ENCODE assay signal across 8 cellular contexts in the genomic region with DNA sequence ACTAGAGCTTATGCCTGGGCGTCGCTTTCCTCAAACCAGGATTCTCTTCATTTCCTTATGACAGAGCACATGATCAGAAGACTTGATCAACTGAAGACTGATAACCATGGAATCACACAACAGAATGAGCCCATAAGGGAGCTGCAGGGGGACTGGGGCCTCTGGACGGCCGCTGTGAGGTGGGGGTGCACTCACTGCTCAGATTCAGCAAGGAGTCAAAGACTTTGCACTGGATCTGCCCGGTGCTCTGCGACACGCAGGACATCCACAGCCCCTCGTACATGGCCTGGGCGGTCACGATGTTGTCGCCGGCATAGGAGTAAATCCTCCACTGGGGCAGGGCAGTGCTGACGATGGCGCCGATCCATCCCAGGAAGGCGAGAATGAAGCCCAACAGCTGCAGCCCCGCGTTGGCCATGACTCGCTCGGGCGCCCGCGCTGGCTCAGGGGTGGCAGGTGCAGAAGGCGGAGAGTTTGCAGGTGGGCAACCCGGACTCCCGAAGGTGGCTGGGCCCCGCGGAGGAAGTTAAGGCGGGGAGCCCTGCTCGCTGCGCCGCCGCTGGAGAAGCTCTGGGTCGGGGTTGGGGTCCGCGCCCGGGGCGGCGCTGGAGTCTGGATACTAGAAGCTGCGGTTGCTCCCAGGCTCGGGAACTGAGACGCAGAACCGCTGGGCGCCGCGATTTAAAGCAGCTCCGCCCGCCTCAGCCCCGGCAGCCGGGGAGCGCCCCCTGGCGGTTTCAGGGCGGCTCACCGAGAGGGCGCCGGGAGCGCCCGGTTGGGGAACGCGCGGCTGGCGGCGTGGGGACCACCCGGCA. TPM values are rescaled to one million over a fixed set of nuclear protein-coding genes. Genes with fewer than 3 reads are reported as not detected.
DNase-seq lines count a peak whose midpoint lies in the region; ATAC-seq, FAIRE-seq and TF ChIP-seq lines count a peak whose summit lies in the region.

A gene with protein sequence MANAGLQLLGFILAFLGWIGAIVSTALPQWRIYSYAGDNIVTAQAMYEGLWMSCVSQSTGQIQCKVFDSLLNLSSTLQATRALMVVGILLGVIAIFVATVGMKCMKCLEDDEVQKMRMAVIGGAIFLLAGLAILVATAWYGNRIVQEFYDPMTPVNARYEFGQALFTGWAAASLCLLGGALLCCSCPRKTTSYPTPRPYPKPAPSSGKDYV (minus strand): TSS at position 658 of the 815 bp plus-strand sequence. CDS start 240 bp downstream, at position 418.

- peak; percentile 76 to 84 for TF ChIP-seq POLR2A in HepG2 (IDR thresholded peaks at IDR 0.05; ENCODE audit: insufficient read depth in 1 of 2, low read depth in 2 of 2, low read length in 2 of 2)

- H3K36me3 ChIP-seq in duodenal mucosa (ENCODE audit: control insufficient read depth in 1 of 2, insufficient read depth in 2 of 2, low read length in 2 of 2) (no peaks in the 10 kb centered on the region), HepG2 (replicated peaks in 1 of 2; ENCODE audit: control insufficient read depth in 1 of 2, insufficient read depth in 2 of 2, low read length in 2 of 2) (no peaks in the 10 kb centered on the region)

- H3K9ac ChIP-seq in duodenal mucosa (ENCODE audit: low read depth in 1 of 2, low read length in 2 of 2) (peak within 1 kb of the TSS; percentile 29 to 45), HepG2 (ENCODE audit: insufficient read depth, low read depth, low read length) (peak within 1 kb of the TSS; percentile 72)

- H3K4me1 ChIP-seq in duodenal mucosa (ENCODE audit: control insufficient read depth in 1 of 2, insufficient read depth in 2 of 2, low read length in 2 of 2) = peaks cover 8 to 12% of the 10 kb centered on the region in 2 donors
- H3K4me1 ChIP-seq in HepG2 (ENCODE audit: insufficient read depth, low read length) = peaks cover 48% of the 10 kb centered on the region

- intact Hi-C loops in HepG2 (cut with micrococcal nuclease; ENCODE audit: unreplicated experiment) = loop anchor here (1.0 to 10.0 kb wide), 6 partner anchors 62 to 1437 kb away; no protein-coding TSS in a partner anchor

- TF ChIP-seq CTCF in HepG2 (CRISPR knock-in tag; IDR thresholded peaks at IDR 0.05) = peak; percentile 89

- H3K4me2 ChIP-seq in HepG2 (ENCODE audit: low read depth, low read length) = peak within 1 kb of the TSS; percentile 96

- H3K9me3 ChIP-seq in duodenal mucosa (ENCODE audit: control insufficient read depth in 1 of 2, low read length in 2 of 2) (no peaks in the 10 kb centered on the region), HepG2 (ENCODE audit: low read length) (no peaks in the 10 kb centered on the region)

- CTCF ChIA-PET in HepG2 (lab: Yijun Ruan, JAX; ENCODE audit: low intra/inter-chr PET ratio, low total read pairs) = interaction anchor here (1.2 to 2.5 kb wide), 3 partner anchors 62 to 103 kb away, joined by 3 to 22 read pairs (median 5); no protein-coding TSS in a partner anchor

- ATAC-seq in GM18517 (IDR thresholded peaks at IDR 0.05; ENCODE audit: unreplicated experiment) (peak; percentile 66), HG03045 (IDR thresholded peaks at IDR 0.05; ENCODE audit: unreplicated experiment) (peak; percentile 82), HepG2 (peak; percentile 94)

- POLR2A ChIA-PET in HepG2 (lab: Yijun Ruan, JAX) = interaction anchor here (0.7 to 4.9 kb wide), 18 partner anchors 8 to 360 kb away, joined by 3 to 54 read pairs (median 6); no protein-coding TSS in a partner anchor

- no peak for TF ChIP-seq EP300 in HepG2 (IDR thresholded peaks at IDR 0.05; ENCODE audit: low read depth in 2 of 2, low read length in 2 of 2)
- TF ChIP-seq EP300 in HepG2 (CRISPR knock-in tag; IDR thresholded peaks at IDR 0.05; ENCODE audit: borderline replicate concordance) = no peak

- peaks cover 11% of the 10 kb centered on the region in 2 donors for H3K27me3 ChIP-seq in duodenal mucosa (ENCODE audit: control insufficient read depth in 1 of 2, insufficient read depth in 2 of 2, low read length in 2 of 2)
- no peaks in the 10 kb centered on the region; a peak in 1 of 5 replicates for H3K27me3 ChIP-seq in HepG2 (ENCODE audit: control insufficient read depth in 1 of 2, insufficient read depth in 2 of 2, low read length in 2 of 2)

- WGBS in HepG2 (ENCODE audit: low lambda C conversion rate) = 7% methylated on average over 3 of the region's 64 CpGs

- H3K4me3 ChIP-seq in duodenal mucosa (ENCODE audit: low read depth in 1 of 2, low read length in 2 of 2) = peak within 1 kb of the TSS; percentile 71 to 73
- peak within 1 kb of the TSS; percentile 92 to 96 (median 95) for H3K4me3 ChIP-seq in HepG2 (replicated peaks in 1 of 3; ENCODE audit: insufficient read depth in 1 of 3, low read depth in 2 of 3, low read length in 3 of 3)

- H3K79me2 ChIP-seq in HepG2 (ENCODE audit: insufficient read depth, low read length) = peaks cover 51% of the 10 kb centered on the region

- BruUV-seq in HepG2 (replicated peaks; lab: Mats Ljungman, UMichigan) = TSS peak; percentile 57

- FAIRE-seq in HepG2 (lab: Jason Lieb, UNC) = no peak

- DNase-seq in 8988T = peak; percentile 72
- peak; percentile 88 for DNase-seq in NCI-H345 treated with DMSO at 0.1 percent for 48 hours (lab: John Stamatoyannopoulos, UW; ENCODE audit: unreplicated experiment)
- peak; percentile 77 for DNase-seq in activated CD4-positive, alpha-beta T cell treated with anti-CD3 and anti-CD28 coated beads, Interleukin-2, amount 50 U/mL, for 48 hours
- peak; percentile 70 for DNase-seq in HepG2 (ENCODE audit: low spot score)
- DNase-seq in stimulated activated CD4-positive, alpha-beta T cell treated with anti-CD3 and anti-CD28 coated beads, Interleukin-2, amount 100 ng/mL, for 4 hours (ENCODE audit: low read depth) = peak; percentile 61

- in situ Hi-C loops in HepG2 (cut with HindIII; ENCODE audit: extremely low pct_ligation_motif_present, low pct_unique_long_range_greater_than_20kb) = loop anchor here (5.0 to 10.0 kb wide), 3 partner anchors 63 to 347 kb away; a partner anchor contains a TSS

- H2AFZ ChIP-seq in HepG2 (ENCODE audit: low read length) = peak within 1 kb of the TSS; percentile 76

- peaks cover 7% of the 10 kb centered on the region; the same call in 1 of the 2 replicates for H4K20me1 ChIP-seq in HepG2 (ENCODE audit: insufficient read depth, low read length)

- H3K27ac ChIP-seq in duodenal mucosa (ENCODE audit: low read depth, low read length) = no peak within 1 kb of the TSS
- H3K27ac ChIP-seq in HepG2 (ENCODE audit: extremely low read length, insufficient read depth, low read length) = peak within 1 kb of the TSS; percentile 72

- TF ChIP-seq RAD21 in HepG2 (CRISPR knock-in tag; IDR thresholded peaks at IDR 0.05) = peak; percentile 98

TF ChIP-seq in HepG2, 621 proteins besides CTCF, POLR2A, EP300 and RAD21 (continues in another document):
- TF ChIP-seq MBD4 (IDR thresholded peaks at IDR 0.05; ENCODE audit: borderline replicate concordance, low read length) = no peak
- TF ChIP-seq, protein P1, sequence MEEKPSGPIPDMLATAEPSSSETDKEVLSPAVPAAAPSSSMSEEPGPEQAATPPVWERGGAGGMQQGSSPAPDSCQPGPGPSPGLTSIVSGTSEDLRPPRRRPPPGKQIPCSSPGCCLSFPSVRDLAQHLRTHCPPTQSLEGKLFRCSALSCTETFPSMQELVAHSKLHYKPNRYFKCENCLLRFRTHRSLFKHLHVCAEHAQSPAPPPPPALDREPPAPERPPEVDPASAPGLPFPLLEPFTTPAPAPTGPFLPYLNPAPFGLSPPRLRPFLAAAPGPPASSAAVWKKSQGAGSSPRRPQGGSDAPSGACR (CRISPR knock-in tag; IDR thresholded peaks at IDR 0.05) = peak; percentile 93
- no peak for TF ChIP-seq PHF20 (CRISPR knock-in tag; IDR thresholded peaks at IDR 0.05)
- TF ChIP-seq TBX2 (CRISPR knock-in tag; IDR thresholded peaks at IDR 0.05; ENCODE audit: borderline replicate concordance) = peak; percentile 77; the same call in 1 of the 2 replicates
- TF ChIP-seq PCBP2 (optimal IDR thresholded peaks at IDR 0.05; ENCODE audit: low read depth, low read length, poor library complexity, severe bottlenecking) = no peak
- TF ChIP-seq, protein P2, sequence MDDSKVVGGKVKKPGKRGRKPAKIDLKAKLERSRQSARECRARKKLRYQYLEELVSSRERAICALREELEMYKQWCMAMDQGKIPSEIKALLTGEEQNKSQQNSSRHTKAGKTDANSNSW (CRISPR knock-in tag; IDR thresholded peaks at IDR 0.05; ENCODE audit: borderline replicate concordance) = no peak; the same call in 1 of the 2 replicates
- TF ChIP-seq ZNF674 (CRISPR knock-in tag; IDR thresholded peaks at IDR 0.05; ENCODE audit: low read depth) = no peak
- peak; percentile 83 for TF ChIP-seq TAF1 (CRISPR knock-in tag; IDR thresholded peaks at IDR 0.05)
- TF ChIP-seq SNAPC2 (CRISPR knock-in tag; IDR thresholded peaks at IDR 0.05) = 0 out of 2 replicates have a peak, but pooled peaks have one; percentile 47
- 0 out of 2 replicates have a peak, but pooled peaks have one; percentile 14 for TF ChIP-seq FOXK1 (CRISPR knock-in tag; IDR thresholded peaks at IDR 0.05; ENCODE audit: borderline replicate concordance, low read depth)
- TF ChIP-seq MED13 (CRISPR knock-in tag; IDR thresholded peaks at IDR 0.05) = no peak
- TF ChIP-seq ZNF263 (CRISPR knock-in tag; IDR thresholded peaks at IDR 0.05) = peak; percentile 15; the same call in 1 of the 2 replicates

RNA-seq across cellular contexts. Expression of the gene that starts here (rescaled TPM):
- total RNA-seq in HepG2 (2016; rRNA removed; fragmentation: Illumina TruSeq; extraction: Trizol) = 28.4 and 42.7 TPM in 2 replicates
- 4.8 and 5.9 TPM in 2 replicates for total RNA-seq in HepG2 (2016; cell fraction: cytosol; rRNA removed; fragmentation: Illumina TruSeq; extraction: Trizol; ENCODE audit: low read depth)
- 24.2 and 41.3 TPM in 2 replicates for total RNA-seq in HepG2 (2016; cell fraction: insoluble cytoplasmic fraction; rRNA removed; fragmentation: Illumina TruSeq; extraction: Trizol)
- total RNA-seq in HepG2 (2016; cell fraction: membrane; rRNA removed; fragmentation: Illumina TruSeq; extraction: Trizol) = 19.5 and 23.7 TPM in 2 replicates
- 63.1 and 68.0 TPM in 2 replicates for total RNA-seq in HepG2 (2016; cell fraction: nucleus; rRNA removed; fragmentation: Illumina TruSeq; extraction: Trizol)
- polyA plus RNA-seq in HepG2 (2011; rRNA removed) = 39.2 and 51.6 TPM in 2 replicates
- polyA plus RNA-seq in HepG2 (2011; cell fraction: cytosol; rRNA removed) = 33.7 and 47.9 TPM in 2 replicates
- polyA plus RNA-seq in HepG2 (2011; cell fraction: nucleus; rRNA removed) = 21.1 and 21.8 TPM in 2 replicates
- polyA plus RNA-seq in HepG2 (2012) = 38.6 and 44.4 TPM in 2 replicates
- polyA plus RNA-seq in HepG2 (2016; cell fraction: cytosol; fragmentation: Illumina TruSeq; extraction: Trizol; ENCODE audit: low read depth) = 5.2 and 5.3 TPM in 2 replicates
- 44.8 and 48.8 TPM in 2 replicates for polyA plus RNA-seq in HepG2 (2016; cell fraction: insoluble cytoplasmic fraction; fragmentation: Illumina TruSeq; extraction: Trizol; ENCODE audit: low read depth)
- polyA plus RNA-seq in HepG2 (2016; cell fraction: membrane; fragmentation: Illumina TruSeq; extraction: Trizol; ENCODE audit: low read depth) = 13.1 and 16.5 TPM in 2 replicates
- 112 and 120 TPM in 2 replicates for polyA plus RNA-seq in HepG2 (2016; cell fraction: nucleus; fragmentation: Illumina TruSeq; extraction: Trizol; ENCODE audit: insufficient read depth, low read depth)
- polyA minus RNA-seq in HepG2 (2011; rRNA and poly(A)+ RNA removed; ENCODE audit: low replicate concordance) = 8.7 and 69.0 TPM in 2 replicates
- polyA minus RNA-seq in HepG2 (2011; cell fraction: cytosol; rRNA and poly(A)+ RNA removed) = 29.5 and 33.8 TPM in 2 replicates
- polyA minus RNA-seq in HepG2 (2011; cell fraction: nucleus; rRNA and poly(A)+ RNA removed) = 66.9 and 68.6 TPM in 2 replicates
